In genomic region chr11:66619080-66619554, GRCh38 we compare ENCODE assay signal across 8 cellular contexts. TPM values are rescaled to one million over a fixed set of nuclear protein-coding genes. Genes with fewer than 3 reads are reported as not detected.
A peak's percentile ranks its signal among the peaks of the same experiment; 100 is the strongest.
DNase-seq lines count a peak whose midpoint lies in the region; ATAC-seq lines count a peak whose summit lies in the region.

No MANE protein-coding gene starts in this region.

- H3K27me3 Mint-ChIP-seq in CD4-positive, alpha-beta memory T cell = no peaks in the 10 kb centered on the region
- peaks cover 14 to 37% (median 23%) of the 10 kb centered on the region in 3 donors for H3K27me3 Mint-ChIP-seq in immature natural killer cell (ENCODE audit: low read depth in 3 of 3)
- no peaks in the 10 kb centered on the region for H3K27me3 Mint-ChIP-seq in stimulated activated naive CD8-positive, alpha-beta T cell treated with anti-CD3 and anti-CD28 coated beads, Interleukin-15, amount 100 ng/mL, for 72 hours

- H3K36me3 Mint-ChIP-seq in CD4-positive, alpha-beta memory T cell = peaks cover 25 to 60% of the 10 kb centered on the region in 2 donors
- peaks cover 0 to 10% (median 3%) of the 10 kb centered on the region in 3 donors for H3K36me3 Mint-ChIP-seq in immature natural killer cell

- CTCF ChIA-PET in CD4-positive, alpha-beta memory T cell (lab: Charles Lee; ENCODE audit: partially characterized antibody) = interaction anchor here (0.7 to 4.8 kb wide), 5 partner anchors 20 to 59 kb away, joined by 3 to 35 read pairs (median 5); partner anchors contain the start of genes RBM4 and RBM4B

- H3K4me3 Mint-ChIP-seq in CD4-positive, alpha-beta memory T cell = peak overlapping the region; percentile 96 to 100 (median 98)
- H3K4me3 Mint-ChIP-seq in immature natural killer cell = peak overlapping the region; percentile 97 to 99 (median 98)
- peak overlapping the region; percentile 96 to 97 for H3K4me3 Mint-ChIP-seq in stimulated activated naive CD8-positive, alpha-beta T cell treated with anti-CD3 and anti-CD28 coated beads, Interleukin-15, amount 100 ng/mL, for 72 hours

- H3K9me3 ChIP-seq in CD4-positive, alpha-beta memory T cell (ENCODE audit: control insufficient read depth in 1 of 2, low read length in 2 of 2) = no peaks in the 10 kb centered on the region

- peaks cover 66% of the 10 kb centered on the region for H3K4me1 ChIP-seq in CD4-positive, alpha-beta memory T cell (ENCODE audit: insufficient read depth, low read length)

- peak; percentile 14 for ATAC-seq in stimulated activated naive CD8-positive, alpha-beta T cell treated with anti-CD3 and anti-CD28 coated beads, Interleukin-15, amount 100 ng/mL, for 72 hours
- no peak for ATAC-seq in GM18909 (IDR thresholded peaks at IDR 0.05; ENCODE audit: poor library complexity, unreplicated experiment)
- ATAC-seq in GM19351 (IDR thresholded peaks at IDR 0.05; ENCODE audit: unreplicated experiment) = no peak

- H3K9me3 Mint-ChIP-seq in CD4-positive, alpha-beta memory T cell = peaks cover 0 to 11% (median 0%) of the 10 kb centered on the region in 8 donors
- no peaks in the 10 kb centered on the region for H3K9me3 Mint-ChIP-seq in immature natural killer cell
- no peaks in the 10 kb centered on the region for H3K9me3 Mint-ChIP-seq in stimulated activated naive CD8-positive, alpha-beta T cell treated with anti-CD3 and anti-CD28 coated beads, Interleukin-15, amount 100 ng/mL, for 72 hours

- peak; percentile 78 to 88 (median 83) for DNase-seq in CD4-positive, alpha-beta memory T cell
- peak; percentile 77 to 81 for DNase-seq in Kasumi-1 (lab: John Stamatoyannopoulos, UW)
- DNase-seq in amniotic epithelial cell (ENCODE audit: low read depth) = peak; percentile 98
- DNase-seq in immature natural killer cell = peak; percentile 49 to 66 (median 60)
- DNase-seq in stimulated activated naive CD8-positive, alpha-beta T cell treated with anti-CD3 and anti-CD28 coated beads, Interleukin-15, amount 100 ng/mL, for 72 hours = no peak
- no peak for DNase-seq in NCI-H524 treated with DMSO at 0.1 percent for 48 hours (lab: John Stamatoyannopoulos, UW)

- peak overlapping the region in 1 of 2 donors; percentile 99 for H3K4me3 ChIP-seq in CD4-positive, alpha-beta memory T cell (ENCODE audit: low read length in 2 of 2)

- peaks cover 6% of the 10 kb centered on the region for H3K36me3 ChIP-seq in CD4-positive, alpha-beta memory T cell (ENCODE audit: insufficient read depth, low read length)

- intact Hi-C loops in CD4-positive, alpha-beta memory T cell (cut with micrococcal nuclease) = loop anchor here (1.0 to 5.0 kb wide), 3 partner anchors 40 to 152 kb away; partner anchors contain the start of gene PELI3

- peak overlapping the region; percentile 97 for H3K27ac ChIP-seq in CD4-positive, alpha-beta memory T cell (ENCODE audit: low read depth, low read length)

- peaks cover 50 to 88% (median 64%) of the 10 kb centered on the region in 4 donors for H3K4me1 Mint-ChIP-seq in CD4-positive, alpha-beta memory T cell
- H3K4me1 Mint-ChIP-seq in immature natural killer cell = peaks cover 79 to 88% of the 10 kb centered on the region in 2 donors
- H3K4me1 Mint-ChIP-seq in stimulated activated naive CD8-positive, alpha-beta T cell treated with anti-CD3 and anti-CD28 coated beads, Interleukin-15, amount 100 ng/mL, for 72 hours = peaks cover 80% of the 10 kb centered on the region

- H3K27me3 ChIP-seq in CD4-positive, alpha-beta memory T cell (ENCODE audit: insufficient read depth, low read length) = no peaks in the 10 kb centered on the region

- POLR2A ChIA-PET in CD4-positive, alpha-beta memory T cell (lab: Charles Lee; ENCODE audit: partially characterized antibody) = interaction anchor here (0.6 to 17.7 kb wide), 13 partner anchors 9 to 956 kb away, joined by 3 to 442 read pairs (median 4); partner anchors contain the start of genes CCDC87, CCS, CTSF and MRPL11

- peak overlapping the region; percentile 98 to 100 (median 99) for H3K27ac Mint-ChIP-seq in CD4-positive, alpha-beta memory T cell
- H3K27ac Mint-ChIP-seq in immature natural killer cell = peak overlapping the region; percentile 96 to 99 (median 98)
- H3K27ac Mint-ChIP-seq in stimulated activated naive CD8-positive, alpha-beta T cell treated with anti-CD3 and anti-CD28 coated beads, Interleukin-15, amount 100 ng/mL, for 72 hours = peak overlapping the region; percentile 91 to 95

RNA-seq across cellular contexts. Expression of gene RBM14, which starts 2.7 kb away (rescaled TPM):
- total RNA-seq in CD4-positive, alpha-beta memory T cell = 100 to 1,000 TPM; 158 to 196 TPM
- 10 to 100 TPM; 66.2 to 78.2 TPM for polyA plus RNA-seq in CD4-positive, alpha-beta memory T cell
- polyA plus RNA-seq in immature natural killer cell = 10 to 100 TPM; 51.7 to 96.6 (median 73.2) TPM

RNA-seq across cellular contexts. Expression of gene RBM4, which starts 19.4 kb away (rescaled TPM):
- total RNA-seq in CD4-positive, alpha-beta memory T cell = 100 to 1,000 TPM; 183 to 189 TPM
- 100 to 1,000 TPM; 213 to 231 TPM for polyA plus RNA-seq in CD4-positive, alpha-beta memory T cell
- polyA plus RNA-seq in immature natural killer cell = 100 to 1,000 TPM; 251 to 308 (median 255) TPM

RNA-seq across cellular contexts. Expression of gene CCS, which starts 26.1 kb away (rescaled TPM):
- total RNA-seq in CD4-positive, alpha-beta memory T cell = 10 to 100 TPM; 61.0 to 61.5 TPM
- 10 to 100 TPM; 36.1 to 38.7 TPM for polyA plus RNA-seq in CD4-positive, alpha-beta memory T cell
- 10 to 100 TPM; 34.3 to 52.8 (median 41.7) TPM for polyA plus RNA-seq in immature natural killer cell

RNA-seq across cellular contexts. Expression of gene CCDC87, which starts 26.3 kb away (rescaled TPM):
- total RNA-seq in CD4-positive, alpha-beta memory T cell = not detected
- under 1 TPM in 1 of 2 donors, not detected in 1; 0.34 TPM for polyA plus RNA-seq in CD4-positive, alpha-beta memory T cell
- polyA plus RNA-seq in immature natural killer cell = not detected

RNA-seq across cellular contexts. Expression of gene CTSF, which starts 50.7 kb away (rescaled TPM):
- 10 to 100 TPM; 28.1 to 31.7 TPM for total RNA-seq in CD4-positive, alpha-beta memory T cell
- polyA plus RNA-seq in CD4-positive, alpha-beta memory T cell = 10 to 100 TPM; 13.3 to 18.5 TPM
- polyA plus RNA-seq in immature natural killer cell = 10 to 100 TPM; 24.2 to 56.7 (median 48.8) TPM

Comparison
In these comparisons a context has a peak if more than half of its experiments do, and no peak if none do; other contexts are left out.
1. DNase-seq: peak in CD4-positive, alpha-beta memory T cell (5 of 5), Kasumi-1 (2 of 2), amniotic epithelial cell (single experiment) and immature natural killer cell (3 of 3); none in stimulated activated naive CD8-positive, alpha-beta T cell treated with anti-CD3 and anti-CD28 coated beads, Interleukin-15, amount 100 ng/mL, for 72 hours (0 of 2) and NCI-H524 treated with DMSO at 0.1 percent for 48 hours (single experiment).
2. Peak in every context shown above with its lines, with median percentiles within 50 percentile points of each other: H3K27ac Mint-ChIP-seq and H3K4me3 Mint-ChIP-seq.